3 cellular contexts compared by ENCODE assay signal in genomic region chr19:53781332-53781731, GRCh38. TPM values are rescaled to one million over a fixed set of nuclear protein-coding genes. Genes with fewer than 3 reads are reported as not detected.
"Had no signal": no experiment of that assay in that cellular context is flagged by ENCODE, and none has a peak within 500 bp of the region (broad histone marks: within the 10 kb centered on the region; RNA-seq: fewer than 3 reads in every experiment).

No MANE protein-coding gene starts in this region.

RNA-seq across cellular contexts. Expression of gene NLRP12, which starts 42.8 kb away (rescaled TPM):
- total RNA-seq: M059J, PC-3, SJSA1 had no signal
